8 cellular contexts compared by ENCODE assay signal in genomic region chr7:140676303-140676702, GRCh38.
DNase-seq lines count a peak whose midpoint lies in the region; ATAC-seq lines count a peak whose summit lies in the region.

No MANE protein-coding gene starts in this region.

- ATAC-seq in GM18517 (IDR thresholded peaks at IDR 0.05; ENCODE audit: unreplicated experiment) (peak; percentile 65), GM21717 (IDR thresholded peaks at IDR 0.05; ENCODE audit: unreplicated experiment) (peak; percentile 52), HG03432 (IDR thresholded peaks at IDR 0.05; ENCODE audit: unreplicated experiment) (peak; percentile 59)

- DNase-seq in globus pallidus (ENCODE audit: low spot score) (peak; percentile 46), GF-D8 (lab: John Stamatoyannopoulos, UW) (no peak), T1000 (lab: John Stamatoyannopoulos, UW) (no peak), NCI-H1092 treated with DMSO at 0.1 percent for 48 hours (lab: John Stamatoyannopoulos, UW) (no peak)
- no peak for DNase-seq in activated naive CD4-positive, alpha-beta T cell treated with anti-CD3 and anti-CD28 coated beads, Interleukin-2, amount 50 U/mL, for 16 hours
